16 cellular contexts compared by ENCODE assay signal in genomic region chr17:37797206-37797605, GRCh38. TPM values are rescaled to one million over a fixed set of nuclear protein-coding genes. Genes with fewer than 3 reads are reported as not detected.
DNase-seq lines count a peak whose midpoint lies in the region; ATAC-seq and TF ChIP-seq lines count a peak whose summit lies in the region.
"Had no signal": no experiment of that assay in that cellular context is flagged by ENCODE, and none has a peak within 500 bp of the region (broad histone marks: within the 10 kb centered on the region; RNA-seq: fewer than 3 reads in every experiment).

No MANE protein-coding gene starts in this region.

- ATAC-seq in HG03457 (IDR thresholded peaks at IDR 0.05; ENCODE audit: unreplicated experiment) (no peak), Right ventricle myocardium superior (ENCODE audit: poor library complexity) (no peak)
- ATAC-seq: HCT116, K562 had no signal

- H3K4me3 ChIP-seq in fibroblast of the aortic adventitia (ENCODE audit: low read depth, low read length) = no peak overlapping the region
- H3K4me3 ChIP-seq: K562, PC-9, SJSA1 had no signal

- intact Hi-C loops in Right ventricle myocardium superior (cut with DNase I) = no loop called here

- no peak for TF ChIP-seq CTCF in fibroblast of the aortic adventitia (IDR thresholded peaks at IDR 0.05; ENCODE audit: insufficient read depth, low read length)

- DNase-seq in GM04503 (ENCODE audit: low read depth) (peak; percentile 74), NCI-H226 (peak; percentile 35), fibroblast of the aortic adventitia (ENCODE audit: low read depth) (peak; percentile 21), NCI-H2081 (lab: John Stamatoyannopoulos, UW) (no peak), NCI-H2171 (lab: John Stamatoyannopoulos, UW) (no peak), Right ventricle myocardium superior (no peak)
- DNase-seq: DMS79 treated with DMSO at 0.1 percent for 48 hours, MV-4-11, NCI-H1694 treated with DMSO at 0.1 percent for 48 hours, NCI-H526, PC-9 had no signal

RNA-seq across cellular contexts. Expression of gene HNF1B, which starts 52.3 kb away (rescaled TPM):
- total RNA-seq in fibroblast of the aortic adventitia (ENCODE audit: low replicate concordance) = not detected in 2 replicates
- total RNA-seq in Right ventricle myocardium superior = not detected
- total RNA-seq: G401, K562, PC-9, SJSA1 had no signal

Comparison
In these comparisons a context has a peak if more than half of its experiments do, and no peak if none do; other contexts are left out.
1. DNase-seq: peak in GM04503 (single experiment), NCI-H226 (single experiment) and fibroblast of the aortic adventitia (single experiment); none in NCI-H2081 (0 of 2), NCI-H2171 (single experiment) and Right ventricle myocardium superior (single experiment).